ENCODE assay signal across 8 cellular contexts in genomic region chr12:14167005-14167628, GRCh38.
A peak's percentile ranks its signal among the peaks of the same experiment; 100 is the strongest.
DNase-seq lines count a peak whose midpoint lies in the region; ATAC-seq and TF ChIP-seq lines count a peak whose summit lies in the region.

No MANE protein-coding gene starts in this region.

- no peaks in the 10 kb centered on the region for H3K4me1 ChIP-seq in KMS-11 (ENCODE audit: low read depth, poor library complexity, severe bottlenecking)

- no peak overlapping the region for H2AFZ ChIP-seq in KMS-11 (ENCODE audit: low read depth)

- CTCF ChIA-PET in GM10248 (lab: Yijun Ruan, JAX): interaction anchor here (0.6 to 4.3 kb wide), 48 partner anchors 9 to 913 kb away, joined by 3 to 63 read pairs (median 4); no protein-coding TSS in a partner anchor

- H3K4me2 ChIP-seq in KMS-11: no peak overlapping the region

- no peak overlapping the region for H3K4me3 ChIP-seq in KMS-11 (IDR thresholded peaks at IDR 0.05; ENCODE audit: insufficient read depth, low read depth, low read length)

- H3K4me3 Mint-ChIP-seq in brain: no peak overlapping the region

- H3K9me3 Mint-ChIP-seq in brain: peaks cover 5 to 8% (median 7%) of the 10 kb centered on the region in 5 experiments

- H3K27me3 ChIP-seq in KMS-11 (ENCODE audit: insufficient read depth, low read depth): no peaks in the 10 kb centered on the region

- TF ChIP-seq CTCF in GM10248 (IDR thresholded peaks at IDR 0.05; ENCODE audit: control extremely low read depth, extremely low read depth, low read depth, missing control alignments) (peak; percentile 91), KMS-11 (conservative IDR thresholded peaks at IDR 0.05; ENCODE audit: low read depth, low read length) (peak; percentile 89), brain (conservative IDR thresholded peaks at IDR 0.05) (peak; percentile 96)

- no peaks in the 10 kb centered on the region for H3K36me3 ChIP-seq in KMS-11 (ENCODE audit: insufficient read depth)

- no peak overlapping the region for H3K27ac ChIP-seq in KMS-11

- H3K36me3 Mint-ChIP-seq in brain: no peaks in the 10 kb centered on the region

- H3K27me3 Mint-ChIP-seq in brain: no peaks in the 10 kb centered on the region

- H3K27ac Mint-ChIP-seq in brain: peak overlapping the region in 1 of 5 experiments; percentile 4

- no peak for ATAC-seq in HG03521 (IDR thresholded peaks at IDR 0.05; ENCODE audit: unreplicated experiment)

- POLR2A ChIA-PET in GM10248 (lab: Yijun Ruan, JAX): no interaction called here

- H3K79me2 ChIP-seq in KMS-11 (ENCODE audit: insufficient read depth, low read depth): no peaks in the 10 kb centered on the region

- no peak overlapping the region for H3K9ac ChIP-seq in KMS-11

- H3K4me1 Mint-ChIP-seq in brain: peaks cover 8% of the 10 kb centered on the region

- peak; percentile 13 for DNase-seq in A172 (ENCODE audit: low spot score)
- DNase-seq in GM10248 (ENCODE audit: extremely low spot score): peak; percentile 65
- peak; percentile 62 for DNase-seq in RKO (ENCODE audit: low spot score)
- DNase-seq in iris pigment epithelial cell (ENCODE audit: low read depth): peak; percentile 44
- peak; percentile 1 to 14 for DNase-seq in stimulated activated CD4-positive, alpha-beta T cell treated with anti-CD3 and anti-CD28 coated beads, Interleukin-15, amount 100 ng/mL, for 48 hours (ENCODE audit: low read depth in 2 of 2)

- H4K20me1 ChIP-seq in KMS-11 (ENCODE audit: insufficient read depth): no peaks in the 10 kb centered on the region

Comparison
In these comparisons a context has a peak if more than half of its experiments do, and no peak if none do; other contexts are left out.
1. DNase-seq: peak in every context shown above with its lines; median percentile 65 in GM10248; 62 in RKO; 44 in iris pigment epithelial cell; 13 in A172; 8 in stimulated activated CD4-positive, alpha-beta T cell treated with anti-CD3 and anti-CD28 coated beads, Interleukin-15, amount 100 ng/mL, for 48 hours.